In genomic region chr4:36222702-36223101, GRCh38 we compare ENCODE assay signal across 19 cellular contexts. TPM values are rescaled to one million over a fixed set of nuclear protein-coding genes. Genes with fewer than 3 reads are reported as not detected.
"Had no signal": no experiment of that assay in that cellular context is flagged by ENCODE, and none has a peak within 500 bp of the region (broad histone marks: within the 10 kb centered on the region; RNA-seq: fewer than 3 reads in every experiment).

No MANE protein-coding gene starts in this region.

- H3K36me3 ChIP-seq: breast epithelium, lower lobe of right lung, right lobe of liver had no signal

- H3K4me3 ChIP-seq: breast epithelium, lower lobe of right lung, right lobe of liver, spleen had no signal

- FAIRE-seq: endothelial cell of umbilical vein had no signal

- H3K27me3 ChIP-seq: breast epithelium, right lobe of liver, spleen had no signal

- DNase-seq: activated CD4-positive, alpha-beta T cell treated with anti-CD3 and anti-CD28 coated beads, Interleukin-2, amount 10 ng/mL, durations not matched to agents 7 days and 5 days; activated CD4-positive, CD25-positive, alpha-beta regulatory T cell; activated effector memory CD4-positive, alpha-beta T cell treated with anti-CD3 and anti-CD28 coated beads, Interleukin-2, amount 50 U/mL, for 16 hours; activated T-cell treated with anti-CD3 and anti-CD28 coated beads, Interleukin-2, amount 50 U/mL, for 1 hour; hippocampal formation; left cardiac atrium; lower lobe of right lung; right lobe of liver; spleen; stimulated activated CD4-positive, alpha-beta T cell treated with anti-CD3 and anti-CD28 coated beads, Interleukin-1b, Interleukin-23, amount 100 ng/mL, for 48 hours; stimulated activated naive B cell treated with anti-CD40 and anti-IgM and Interleukin-4, amounts not matched to agents 10 μg/mL and 1 μg/mL and 100 μg/mL, for 72 hours; T-helper 2 cell had no signal

- H3K27ac ChIP-seq: breast epithelium, lower lobe of right lung, right lobe of liver, spleen had no signal

- H3K9me3 ChIP-seq: breast epithelium, lower lobe of right lung, right lobe of liver, spleen had no signal

- H3K27ac Mint-ChIP-seq: activated CD4-positive, alpha-beta T cell treated with anti-CD3 and anti-CD28 coated beads, Interleukin-2, amount 10 ng/mL, durations not matched to agents 7 days and 5 days; activated naive CD4-positive, alpha-beta T cell treated with anti-CD3 and anti-CD28 coated beads, Interleukin-2, amount 50 U/mL, for 72 hours; mesothelial cell of epicardium; progenitor cell of endocrine pancreas; stimulated activated naive B cell treated with anti-CD40 and anti-IgM and Interleukin-4, amounts not matched to agents 10 μg/mL and 1 μg/mL and 100 μg/mL, for 72 hours; type B pancreatic cell had no signal

- H3K27me3 Mint-ChIP-seq: activated CD4-positive, alpha-beta T cell treated with anti-CD3 and anti-CD28 coated beads, Interleukin-2, amount 10 ng/mL, durations not matched to agents 7 days and 5 days; progenitor cell of endocrine pancreas; stimulated activated naive B cell treated with anti-CD40 and anti-IgM and Interleukin-4, amounts not matched to agents 10 μg/mL and 1 μg/mL and 100 μg/mL, for 72 hours; type B pancreatic cell had no signal

- H3K4me3 Mint-ChIP-seq: activated CD4-positive, alpha-beta T cell treated with anti-CD3 and anti-CD28 coated beads, Interleukin-2, amount 10 ng/mL, durations not matched to agents 7 days and 5 days; mesothelial cell of epicardium; stimulated activated naive B cell treated with anti-CD40 and anti-IgM and Interleukin-4, amounts not matched to agents 10 μg/mL and 1 μg/mL and 100 μg/mL, for 72 hours; type B pancreatic cell had no signal

- H3K4me1 ChIP-seq: breast epithelium had no signal

- H3K9me3 Mint-ChIP-seq: activated naive CD4-positive, alpha-beta T cell treated with anti-CD3 and anti-CD28 coated beads, Interleukin-2, amount 50 U/mL, for 72 hours; mesothelial cell of epicardium; stimulated activated naive B cell treated with anti-CD40 and anti-IgM and Interleukin-4, amounts not matched to agents 10 μg/mL and 1 μg/mL and 100 μg/mL, for 72 hours; type B pancreatic cell had no signal

- ATAC-seq: activated naive CD4-positive, alpha-beta T cell treated with anti-CD3 and anti-CD28 coated beads, Interleukin-2, amount 50 U/mL, for 72 hours; left cardiac atrium; lower lobe of right lung; right lobe of liver; stimulated activated naive B cell treated with anti-CD40 and anti-IgM and Interleukin-4, amounts not matched to agents 10 μg/mL and 1 μg/mL and 100 μg/mL, for 72 hours had no signal

- H3K36me3 Mint-ChIP-seq: mesothelial cell of epicardium, type B pancreatic cell had no signal

RNA-seq across cellular contexts. Expression of gene ARAP2, which starts 21.6 kb away (rescaled TPM):
- total RNA-seq: endothelial cell of umbilical vein, myocyte had no signal
- polyA plus RNA-seq: endothelial cell of umbilical vein had no signal

RNA-seq across cellular contexts. Expression of gene DTHD1, which starts 58.7 kb away (rescaled TPM):
- total RNA-seq: endothelial cell of umbilical vein, mesothelial cell of epicardium, myocyte had no signal
- polyA plus RNA-seq: endothelial cell of umbilical vein had no signal
